Comparison of ENCODE assay signal across 12 cellular contexts in the genomic region with DNA sequence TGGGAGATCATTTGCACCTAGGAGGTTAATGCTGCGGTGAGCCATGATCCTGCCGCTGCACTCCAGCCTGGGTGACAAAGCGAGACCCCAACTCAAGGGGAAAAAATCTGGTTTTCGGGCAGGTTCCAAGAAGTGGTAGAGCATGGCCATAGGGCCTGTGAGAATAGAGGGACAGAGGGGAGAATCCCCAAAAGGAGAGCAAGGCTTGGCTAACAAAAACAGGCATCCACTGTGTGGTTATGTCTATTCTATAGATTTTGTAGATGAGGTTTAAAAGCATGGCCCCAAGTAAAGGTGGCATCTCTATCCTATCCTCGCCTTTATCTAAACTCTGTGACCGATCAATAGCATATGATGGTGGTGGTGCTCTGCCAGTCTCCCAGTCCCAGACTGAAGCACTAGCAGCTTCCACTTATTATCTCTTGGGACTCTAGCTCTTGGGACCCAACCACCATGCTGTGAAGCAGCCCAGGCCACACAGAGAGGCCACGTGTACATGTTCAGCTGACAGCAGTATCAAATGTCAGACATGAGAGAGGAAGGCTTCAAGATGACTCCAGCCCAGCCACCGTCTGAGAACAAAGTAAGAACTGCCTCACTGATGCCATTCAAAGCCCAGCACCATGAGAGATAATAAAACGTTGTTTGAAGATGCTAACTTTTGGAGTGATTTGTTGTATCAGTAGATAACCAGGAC. TPM values are rescaled to one million over a fixed set of nuclear protein-coding genes. Genes with fewer than 3 reads are reported as not detected.
A peak's percentile ranks its signal among the peaks of the same experiment; 100 is the strongest.
DNase-seq lines count a peak whose midpoint lies in the region; ATAC-seq and TF ChIP-seq lines count a peak whose summit lies in the region.
"Had no signal": no experiment of that assay in that cellular context is flagged by ENCODE, and none has a peak within 500 bp of the region (broad histone marks: within the 10 kb centered on the region; RNA-seq: fewer than 3 reads in every experiment).

No MANE protein-coding gene starts in this region.

- H3K27me3 ChIP-seq in KMS-11 (ENCODE audit: insufficient read depth, low read depth): no peaks in the 10 kb centered on the region

- H2AFZ ChIP-seq in KMS-11 (ENCODE audit: low read depth): no peak overlapping the region

- peaks cover 47% of the 10 kb centered on the region for H3K4me1 ChIP-seq in KMS-11 (ENCODE audit: low read depth, poor library complexity, severe bottlenecking)

- H4K20me1 ChIP-seq in KMS-11 (ENCODE audit: insufficient read depth): no peaks in the 10 kb centered on the region

- H3K4me3 ChIP-seq in KMS-11 (IDR thresholded peaks at IDR 0.05; ENCODE audit: insufficient read depth, low read depth, low read length): no peak overlapping the region

- peak; percentile 11 for DNase-seq in Right ventricle myocardium inferior (ENCODE audit: missing footprints)
- DNase-seq in left cardiac atrium: no peak
- no peak for DNase-seq in central memory CD8-positive, alpha-beta T cell (ENCODE audit: low spot score in 2 of 2)
- no peak for DNase-seq in ureter (ENCODE audit: low spot score)
- no peak for DNase-seq in C1 segment of cervical spinal cord (lab: John Stamatoyannopoulos, UW)
- DNase-seq: COR-L47, cortex of kidney, RPMI8226 had no signal

- intact Hi-C loops in Right ventricle myocardium inferior (cut with DNase I) (no loop called here), left cardiac atrium (cut with DNase I) (no loop called here)

- no peak overlapping the region for H3K4me2 ChIP-seq in KMS-11

- peak overlapping the region; percentile 21 for H3K27ac Mint-ChIP-seq in central memory CD8-positive, alpha-beta T cell (ENCODE audit: low read depth)
- H3K27ac Mint-ChIP-seq in stimulated activated memory B cell treated with anti-CD40 and anti-IgM and Interleukin-4, amounts not matched to agents 10 μg/mL and 1 μg/mL and 100 μg/mL, for 72 hours: peak overlapping the region; percentile 45

- H3K4me1 Mint-ChIP-seq in central memory CD8-positive, alpha-beta T cell: peaks cover 31% of the 10 kb centered on the region
- H3K4me1 Mint-ChIP-seq in stimulated activated memory B cell treated with anti-CD40 and anti-IgM and Interleukin-4, amounts not matched to agents 10 μg/mL and 1 μg/mL and 100 μg/mL, for 72 hours: peaks cover 22% of the 10 kb centered on the region

- TF ChIP-seq CTCF in KMS-11 (conservative IDR thresholded peaks at IDR 0.05; ENCODE audit: low read depth, low read length): no peak

- peaks cover 9% of the 10 kb centered on the region; the same call in 1 of the 2 replicates for H3K36me3 ChIP-seq in KMS-11 (ENCODE audit: insufficient read depth)

- no peaks in the 10 kb centered on the region for H3K79me2 ChIP-seq in KMS-11 (ENCODE audit: insufficient read depth, low read depth)

- peak overlapping the region; percentile 38; the same call in 1 of the 2 replicates for H3K27ac ChIP-seq in KMS-11

- no peak overlapping the region for H3K9ac ChIP-seq in KMS-11

- no peaks in the 10 kb centered on the region for H3K27me3 Mint-ChIP-seq in central memory CD8-positive, alpha-beta T cell
- H3K27me3 Mint-ChIP-seq in stimulated activated memory B cell treated with anti-CD40 and anti-IgM and Interleukin-4, amounts not matched to agents 10 μg/mL and 1 μg/mL and 100 μg/mL, for 72 hours: no peaks in the 10 kb centered on the region

- H3K9me3 Mint-ChIP-seq in central memory CD8-positive, alpha-beta T cell: no peaks in the 10 kb centered on the region
- no peaks in the 10 kb centered on the region for H3K9me3 Mint-ChIP-seq in stimulated activated memory B cell treated with anti-CD40 and anti-IgM and Interleukin-4, amounts not matched to agents 10 μg/mL and 1 μg/mL and 100 μg/mL, for 72 hours

- H3K4me3 Mint-ChIP-seq in central memory CD8-positive, alpha-beta T cell: no peak overlapping the region
- no peak overlapping the region for H3K4me3 Mint-ChIP-seq in stimulated activated memory B cell treated with anti-CD40 and anti-IgM and Interleukin-4, amounts not matched to agents 10 μg/mL and 1 μg/mL and 100 μg/mL, for 72 hours

- H3K36me3 Mint-ChIP-seq in central memory CD8-positive, alpha-beta T cell (ENCODE audit: insufficient read depth): peaks cover 58% of the 10 kb centered on the region
- peaks cover 64% of the 10 kb centered on the region for H3K36me3 Mint-ChIP-seq in stimulated activated memory B cell treated with anti-CD40 and anti-IgM and Interleukin-4, amounts not matched to agents 10 μg/mL and 1 μg/mL and 100 μg/mL, for 72 hours

- ATAC-seq in Right ventricle myocardium inferior (no peak), left cardiac atrium (no peak), HG02588 (IDR thresholded peaks at IDR 0.05; ENCODE audit: unreplicated experiment) (no peak)
- no peak for ATAC-seq in central memory CD8-positive, alpha-beta T cell (replicated peaks; ENCODE audit: extremely low read depth, poor library complexity, severe bottlenecking)
- no peak for ATAC-seq in stimulated activated memory B cell treated with anti-CD40 and anti-IgM and Interleukin-4, amounts not matched to agents 10 μg/mL and 1 μg/mL and 100 μg/mL, for 72 hours
- ATAC-seq: HCT116 had no signal

RNA-seq across cellular contexts. Expression of a gene that starts 27.7 kb away (rescaled TPM):
- total RNA-seq in Right ventricle myocardium inferior (43.7 TPM), left cardiac atrium (10 to 100 TPM; 37.2 to 51.3 TPM), ureter (65.3 TPM)
